In genomic region chr1:22114083-22115012, GRCh38 we compare ENCODE assay signal across 12 cellular contexts. TPM values are rescaled to one million over a fixed set of nuclear protein-coding genes. Genes with fewer than 3 reads are reported as not detected.
DNase-seq lines count a peak whose midpoint lies in the region; ATAC-seq, FAIRE-seq and TF ChIP-seq lines count a peak whose summit lies in the region.
"Had no signal": no experiment of that assay in that cellular context is flagged by ENCODE, and none has a peak within 500 bp of the region (broad histone marks: within the 10 kb centered on the region; RNA-seq: fewer than 3 reads in every experiment).

No MANE protein-coding gene starts in this region.

- ATAC-seq in mucosa of descending colon (peak; percentile 3), aorta (ENCODE audit: low FRiP score) (peak; percentile 62)

- H3K9me3 ChIP-seq in cardiac muscle cell (ENCODE audit: low read depth) (no peaks in the 10 kb centered on the region), mucosa of descending colon (no peaks in the 10 kb centered on the region), aorta (ENCODE audit: control insufficient read depth, low read length) (no peaks in the 10 kb centered on the region)
- H3K9me3 ChIP-seq: BLaER1 had no signal

- DNase-seq in cardiac muscle cell (ENCODE audit: low read depth in 1 of 2, low spot score in 1 of 2): peak; percentile 63 to 90
- no peak for DNase-seq in cardiac septum (ENCODE audit: low spot score)
- DNase-seq in dermis microvascular lymphatic vessel endothelial cell (ENCODE audit: low read depth in 2 of 2): peak; percentile 36 to 89
- peak in 2 of 3 donors; percentile 13 to 40 for DNase-seq in mucosa of descending colon
- peak; percentile 69 to 84 for DNase-seq in aorta
- no peak for DNase-seq in H54 (ENCODE audit: insufficient read length, low spot score)
- no peak for DNase-seq in NOMO-1 (lab: John Stamatoyannopoulos, UW; ENCODE audit: unreplicated experiment in 2 of 2)
- DNase-seq in globus pallidus (ENCODE audit: low spot score): no peak
- DNase-seq: activated gamma-delta T cell treated with Interleukin-2 at 50 U/mL for 16 hours; stimulated activated CD4-positive, alpha-beta T cell treated with anti-CD3 and anti-CD28 coated beads, Interleukin-2, amount 100 ng/mL, for 48 hours; T-helper 1 cell had no signal

- peaks cover 26% of the 10 kb centered on the region for H3K4me1 ChIP-seq in cardiac muscle cell (ENCODE audit: low read depth)
- no peaks in the 10 kb centered on the region for H3K4me1 ChIP-seq in mucosa of descending colon (ENCODE audit: low read depth)
- no peaks in the 10 kb centered on the region for H3K4me1 ChIP-seq in aorta (ENCODE audit: control insufficient read depth in 1 of 2, insufficient read depth in 2 of 2, low read length in 2 of 2)
- H3K4me1 ChIP-seq: BLaER1 had no signal

- no peak for TF ChIP-seq POLR2A in H54 (IDR thresholded peaks at IDR 0.05; ENCODE audit: low read depth, low read length)

- H3K27ac ChIP-seq in cardiac muscle cell (peak overlapping the region; percentile 77), aorta (ENCODE audit: low read depth in 1 of 2, low read length in 2 of 2) (no peak overlapping the region)
- H3K27ac ChIP-seq: BLaER1 had no signal

- TF ChIP-seq CTCF in cardiac muscle cell (IDR thresholded peaks at IDR 0.05; ENCODE audit: low read depth, low read length): no peak
- TF ChIP-seq CTCF in mucosa of descending colon (IDR thresholded peaks at IDR 0.05): no peak

- no peak for FAIRE-seq in H54 (lab: Jason Lieb, UNC)

- no peaks in the 10 kb centered on the region for H3K27me3 ChIP-seq in cardiac muscle cell
- no peaks in the 10 kb centered on the region for H3K27me3 ChIP-seq in aorta (ENCODE audit: control insufficient read depth in 1 of 2, insufficient read depth in 2 of 2, low read length in 1 of 2)
- H3K27me3 ChIP-seq: BLaER1 had no signal

- H3K36me3 ChIP-seq in cardiac muscle cell (no peaks in the 10 kb centered on the region), mucosa of descending colon (ENCODE audit: low read depth) (no peaks in the 10 kb centered on the region), aorta (ENCODE audit: control insufficient read depth in 1 of 2, insufficient read depth in 2 of 2, low read length in 1 of 2) (no peaks in the 10 kb centered on the region)

- H3K4me3 ChIP-seq in cardiac muscle cell (no peak overlapping the region), mucosa of descending colon (no peak overlapping the region), aorta (ENCODE audit: low read length in 2 of 2) (no peak overlapping the region)
- H3K4me3 ChIP-seq: BLaER1 had no signal

- intact Hi-C loops in cardiac septum (cut with DNase I) (loop anchor here (10.0 kb wide), 1 partner anchor 530 kb away; the partner anchor contains the start of gene C1QC), mucosa of descending colon (cut with DNase I, micrococcal nuclease) (no loop called here), aorta (cut with DNase I) (no loop called here)

- 7 to 12% methylated on average over 18 of the region's 18 CpGs for WGBS in aorta, 2 donors

RNA-seq across cellular contexts. Expression of gene WNT4, which starts 28.5 kb away (rescaled TPM):
- total RNA-seq in cardiac muscle cell (0.04 TPM in 1 of 2 replicates, not detected in the other), cardiac septum (0.38 TPM), dermis microvascular lymphatic vessel endothelial cell (0.39 and 1.1 TPM in 2 replicates), mucosa of descending colon (1 to 10 TPM; 1.2 to 4.5 (median 2.5) TPM), aorta (not detected)
- polyA plus RNA-seq in cardiac muscle cell (0.36 TPM in 1 of 2 replicates, not detected in the other), aorta (not detected)

Comparison
In these comparisons a context has a peak if more than half of its experiments do, and no peak if none do; other contexts are left out.
1. DNase-seq: peak in cardiac muscle cell (2 of 2), dermis microvascular lymphatic vessel endothelial cell (2 of 2), mucosa of descending colon (2 of 3) and aorta (2 of 2); none in cardiac septum (single experiment), H54 (single experiment), NOMO-1 (0 of 2) and globus pallidus (single experiment).